Comparison of ENCODE assay signal across 1 cellular context in genomic region chr19:18672606-18673337, GRCh38.
TF ChIP-seq lines count a peak whose summit lies in the region.

No MANE protein-coding gene starts in this region.

TF ChIP-seq in HepG2, 621 proteins besides CTCF, POLR2A, EP300 and RAD21 (continued from another document):
- 0 out of 2 replicates have a peak, but pooled peaks have one; percentile 14 for TF ChIP-seq ZBTB33 (CRISPR knock-in tag; IDR thresholded peaks at IDR 0.05)
- TF ChIP-seq STAG1 (CRISPR knock-in tag; IDR thresholded peaks at IDR 0.05) = peak; percentile 61
TF ChIP-seq in HepG2: peak in this region for 2.
